Comparison of ENCODE assay signal across 7 cellular contexts in the genomic region with DNA sequence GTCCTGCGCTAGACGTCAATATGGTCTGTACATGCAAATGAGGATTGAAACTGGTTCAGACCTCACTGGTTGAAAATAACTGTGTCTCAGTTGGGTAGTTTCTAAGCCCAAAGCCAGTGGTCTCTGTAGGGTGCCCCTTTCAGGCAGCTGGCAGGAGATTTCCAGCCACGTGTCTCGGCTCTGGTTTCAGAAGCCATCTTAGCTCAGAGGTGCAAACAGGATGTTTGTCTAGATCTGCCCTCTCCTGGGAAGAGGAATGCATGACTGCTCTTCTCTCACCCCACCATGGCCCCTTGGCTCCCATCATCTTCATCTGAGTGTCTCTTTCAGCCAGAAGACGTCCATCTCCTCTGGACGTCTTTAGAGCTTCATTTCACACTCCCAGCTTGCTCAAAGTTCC. TPM values are rescaled to one million over a fixed set of nuclear protein-coding genes. Genes with fewer than 3 reads are reported as not detected.
A peak's percentile ranks its signal among the peaks of the same experiment; 100 is the strongest.
DNase-seq lines count a peak whose midpoint lies in the region; ATAC-seq, FAIRE-seq and TF ChIP-seq lines count a peak whose summit lies in the region.
"Not testable (repeated sequence)": the region's sequence is repeated elsewhere in the genome, so short reads cannot be mapped to it uniquely, and the experiment has no call there.

No MANE protein-coding gene starts in this region.

- not testable (repeated sequence) for H3K36me3 ChIP-seq in K562 (ENCODE audit: control insufficient read depth, insufficient read depth, low read length)

- peak; percentile 8 for DNase-seq in G401 (ENCODE audit: low spot score)
- DNase-seq in Jurkat, Clone E6-1 (ENCODE audit: low read depth, low spot score): peak; percentile 12
- peak; percentile 16 for DNase-seq in NCI-H510A treated with DMSO at 0.1 percent for 48 hours (lab: John Stamatoyannopoulos, UW)
- peak; percentile 15 for DNase-seq in RPMI8226
- DNase-seq in K562 (ENCODE audit: extremely low read depth in 1 of 4, low spot score in 3 of 4): peak in 2 of 4 experiments; percentile 35 to 47
- not testable (repeated sequence) for DNase-seq in left lobe of liver (ENCODE audit: low spot score)

- not testable (repeated sequence) for H3K9me1 ChIP-seq in K562 (ENCODE audit: control insufficient read depth, insufficient read depth, low read length)

- not testable (repeated sequence) for TF ChIP-seq EP300 in K562 (IDR thresholded peaks at IDR 0.05; ENCODE audit: low read length)

- intact Hi-C loops in K562 (cut with micrococcal nuclease): loop anchor here (5.0 kb wide), 2 partner anchors 118 to 483 kb away; a partner anchor contains a TSS

- H3K4me1 ChIP-seq in K562 (replicated peaks in 1 of 2; ENCODE audit: control insufficient read depth in 2 of 2, insufficient read depth in 2 of 2, low read length in 2 of 2): not testable (repeated sequence)

- POLR2A ChIA-PET in K562 (lab: Yijun Ruan, JAX): interaction anchor here (0.8 to 2.0 kb wide), 3 partner anchors 10 to 16 kb away, joined by 3 to 7 read pairs (median 5); no protein-coding TSS in a partner anchor

- not testable (repeated sequence) for BruUV-seq in K562 (replicated peaks; lab: Mats Ljungman, UMichigan)

- H3K79me2 ChIP-seq in K562 (ENCODE audit: control insufficient read depth, insufficient read depth, low read length): not testable (repeated sequence)

- TF ChIP-seq POLR2A in K562 (conservative IDR thresholded peaks at IDR 0.05): not testable (repeated sequence)

- H2AFZ ChIP-seq in K562 (ENCODE audit: low read depth, low read length): peak overlapping the region; percentile 92

- peak; percentile 88 for FAIRE-seq in K562 (lab: Jason Lieb, UNC)

- TF ChIP-seq CTCF in K562 (IDR thresholded peaks at IDR 0.05 in 2 of 3, conservative IDR thresholded peaks at IDR 0.05 in 1 of 3; ENCODE audit: insufficient read depth in 2 of 3, low read depth in 1 of 3, low read length in 3 of 3): peak; percentile 42 to 46 (median 45); a peak in 3 of 6 replicates

- in situ Hi-C loops in G401 (cut with HindIII; ENCODE audit: low sequenced_read_pairs); K562 (cut with MboI): not testable (repeated sequence)

- not testable (repeated sequence) for H4K20me1 ChIP-seq in K562 (replicated peaks; ENCODE audit: control insufficient read depth, insufficient read depth, low read length)

- peak overlapping the region; percentile 36; the same call in 1 of the 2 replicates for H3K4me2 ChIP-seq in K562 (ENCODE audit: insufficient read depth, low read length)

- H3K27me3 ChIP-seq in K562 (ENCODE audit: control insufficient read depth in 2 of 2, insufficient read depth in 2 of 2, low read length in 2 of 2): peaks cover 0 to 10% of the 10 kb centered on the region in 2 experiments; a peak in 3 of 5 replicates

- H3K27ac ChIP-seq in K562 (ENCODE audit: extremely low read depth, low read depth, low read length): not testable (repeated sequence)

- CTCF ChIA-PET in K562 (lab: Yijun Ruan, JAX; ENCODE audit: low intra/inter-chr PET ratio): not testable (repeated sequence)

- H3K4me3 ChIP-seq in Jurkat, Clone E6-1 (ENCODE audit: low read length); K562: not testable (repeated sequence)

- WGBS in K562 (ENCODE audit: insufficient coverage, low coverage, missing lambda C conversion rate): 25% methylated on average over 6 of the region's 6 CpGs

- H3K9me3 ChIP-seq in K562 (replicated peaks; ENCODE audit: control insufficient read depth, insufficient read depth, low read depth, low read length): not testable (repeated sequence)

- not testable (repeated sequence) for H3K9ac ChIP-seq in K562 (ENCODE audit: insufficient read depth in 1 of 2, low read depth in 2 of 2, low read length in 2 of 2)

- ATAC-seq in GM21528 (IDR thresholded peaks at IDR 0.05; ENCODE audit: low FRiP score, unreplicated experiment) (peak; percentile 53), K562 (peak; percentile 92), left lobe of liver (peak; percentile 41)

- 0 out of 4 replicates have a peak, but pooled peaks of 1 of the 2 experiments have one; percentile 3 for TF ChIP-seq RAD21 in K562 (CRISPR knock-in tag; conservative IDR thresholded peaks at IDR 0.05 in 1 of 2, IDR thresholded peaks at IDR 0.05 in 1 of 2)

TF ChIP-seq in K562, 482 proteins besides CTCF, POLR2A, EP300 and RAD21 (continues in another document):
- TF ChIP-seq, protein P1, sequence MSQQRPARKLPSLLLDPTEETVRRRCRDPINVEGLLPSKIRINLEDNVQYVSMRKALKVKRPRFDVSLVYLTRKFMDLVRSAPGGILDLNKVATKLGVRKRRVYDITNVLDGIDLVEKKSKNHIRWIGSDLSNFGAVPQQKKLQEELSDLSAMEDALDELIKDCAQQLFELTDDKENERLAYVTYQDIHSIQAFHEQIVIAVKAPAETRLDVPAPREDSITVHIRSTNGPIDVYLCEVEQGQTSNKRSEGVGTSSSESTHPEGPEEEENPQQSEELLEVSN (IDR thresholded peaks at IDR 0.05; ENCODE audit: borderline replicate concordance in 1 of 2, extremely low read depth in 1 of 2, insufficient read depth in 1 of 2, insufficient read length in 1 of 2, low read depth in 1 of 2, low read length in 1 of 2, poor library complexity in 1 of 2, severe bottlenecking in 1 of 2): peak in 1 of 2 experiments; percentile 57
- peak in 1 of 3 experiments; percentile 69 for TF ChIP-seq YY1 (IDR thresholded peaks at IDR 0.05; ENCODE audit: borderline replicate concordance in 1 of 3, control insufficient read depth in 1 of 3, extremely low read depth in 1 of 3, insufficient read depth in 3 of 3, insufficient read length in 1 of 3, insufficient replicate concordance in 2 of 3, low read depth in 1 of 3, low read length in 2 of 3)

RNA-seq across cellular contexts. Expression of a gene that starts 33.5 kb away (rescaled TPM):
- total RNA-seq in G401 (2014; rRNA removed; shearing (Covaris generic)): 14.0 TPM in 2 replicates
- polyA plus RNA-seq in Jurkat, Clone E6-1 (2012; ENCODE audit: insufficient read depth, insufficient read length): 4.1 TPM
- 0.58 and 1.1 TPM in 2 replicates for total RNA-seq in K562 (2011; cell fraction: chromatin; rRNA removed; ENCODE audit: low replicate concordance)
- total RNA-seq in K562 (2011; cell fraction: nucleolus; rRNA removed): 0.79 and 1.8 TPM in 2 replicates
- 1.7 and 3.0 TPM in 2 replicates for total RNA-seq in K562 (2011; cell fraction: nucleoplasm; rRNA removed)
- 0.59 and 1.4 TPM in 2 replicates for total RNA-seq in K562 (2014; rRNA removed)
- 1.5 TPM in 2 replicates for total RNA-seq in K562 (2014; rRNA removed; fragmentation: Illumina TruSeq; extraction: Trizol)
- 0.98 and 1.0 TPM in 2 replicates for total RNA-seq in K562 (2015; rRNA removed; fragmentation: Illumina TruSeq; extraction: Trizol)
- total RNA-seq in K562 (2021): 2.3 TPM in 2 replicates
- polyA plus RNA-seq in K562 (2011; rRNA removed): 1.9 and 4.0 TPM in 2 replicates
- 1.3 and 4.4 TPM in 2 replicates for polyA plus RNA-seq in K562 (2011; cell fraction: cytosol; rRNA removed)
- 0.40 and 2.3 TPM in 2 replicates for polyA plus RNA-seq in K562 (2011; cell fraction: nucleus; rRNA removed)
- polyA plus RNA-seq in K562 (2012): 3.0 and 4.5 TPM in 2 replicates
- 3.2 and 3.9 TPM in 2 replicates for polyA plus RNA-seq in K562 (2014; fragmentation: Illumina TruSeq; extraction: Trizol)
- polyA plus RNA-seq in K562 (2014; fragmentation: Nextera tagmentation; extraction: Ambion mirVana): 1 to 10 TPM; 4.7 TPM
- 1.5 and 1.9 TPM in 2 replicates for polyA plus RNA-seq in K562 (2014; rRNA removed)
- 0.56 and 2.9 TPM in 2 replicates for polyA minus RNA-seq in K562 (2011; rRNA and poly(A)+ RNA removed)
- not detected in 2 replicates for polyA minus RNA-seq in K562 (2011; cell fraction: cytosol; rRNA and poly(A)+ RNA removed)
- 0.27 and 0.56 TPM in 2 replicates for polyA minus RNA-seq in K562 (2011; cell fraction: nucleus; rRNA and poly(A)+ RNA removed)
- 24.8 TPM for total RNA-seq in left lobe of liver

Comparison
In these comparisons a context has a peak if more than half of its experiments do, and no peak if none do; other contexts are left out.
1. ATAC-seq: peak in every context shown above with its lines; median percentile 92 in K562; 53 in GM21528; 41 in left lobe of liver.